ENCODE assay signal across 8 cellular contexts in genomic region chr14:52791204-52792096, GRCh38. TPM values are rescaled to one million over a fixed set of nuclear protein-coding genes. Genes with fewer than 3 reads are reported as not detected.
A peak's percentile ranks its signal among the peaks of the same experiment; 100 is the strongest.
DNase-seq lines count a peak whose midpoint lies in the region; ATAC-seq and TF ChIP-seq lines count a peak whose summit lies in the region.

Gene GNPNAT1, minus strand, starts transcription at chr14:52791607. Its CDS starts 6,957 bp downstream, at chr14:52784650.

- POLR2A ChIA-PET in Panc1 (lab: Charles Lee), result no interaction called here

- peak within 1 kb of the TSS; percentile 70 to 83 for H3K4me3 ChIP-seq in Panc1 (ENCODE audit: low read depth in 2 of 2, low read length in 2 of 2)
- peak within 1 kb of the TSS; percentile 68 to 71 for H3K4me3 ChIP-seq in esophagus (ENCODE audit: low read depth in 1 of 2, low read length in 2 of 2)
- H3K4me3 ChIP-seq in mucosa of stomach (ENCODE audit: low read length), result peak within 1 kb of the TSS; percentile 64

- DNase-seq in DMS153 treated with DMSO at 0.1 percent for 48 hours (lab: John Stamatoyannopoulos, UW; ENCODE audit: unreplicated experiment) (peak; percentile 58), KBM-7 (peak; percentile 95), Panc1 (ENCODE audit: low read depth, low spot score) (peak; percentile 54)
- peak; percentile 87 for DNase-seq in activated T-cell treated with anti-CD3 and anti-CD28 coated beads, Interleukin-2, amount 50 U/mL, for 4 hours
- DNase-seq in stimulated activated CD8-positive, alpha-beta memory T cell treated with anti-CD3 and anti-CD28 coated beads, Interleukin-4, amount 100 ng/mL, for 48 hours, result peak; percentile 83

- CTCF ChIA-PET in Panc1 (lab: Charles Lee), result no interaction called here

- intact Hi-C loops in Panc1 (cut with micrococcal nuclease; ENCODE audit: unreplicated experiment), result no loop called here

- ATAC-seq in GM21717 (IDR thresholded peaks at IDR 0.05; ENCODE audit: unreplicated experiment) (peak; percentile 88), Panc1 (peak; percentile 98)
- ATAC-seq in activated T-cell treated with anti-CD3 and anti-CD28 coated beads, Interleukin-2, amount 50 U/mL, for 4 hours, result peak; percentile 91 to 95

- in situ Hi-C loops in KBM-7 (cut with MboI; ENCODE audit: low pct_unique_long_range_greater_than_20kb, low sequenced_read_pairs) (no loop called here), Panc1 (cut with HindIII; ENCODE audit: low pct_unique_long_range_greater_than_20kb, low sequenced_read_pairs) (no loop called here)

- H3K4me1 Mint-ChIP-seq in activated T-cell treated with anti-CD3 and anti-CD28 coated beads, Interleukin-2, amount 50 U/mL, for 4 hours (ENCODE audit: low read depth), result peaks cover 35% of the 10 kb centered on the region

- H3K27me3 ChIP-seq in Panc1 (ENCODE audit: control insufficient read depth, insufficient read depth, low read length), result no peaks in the 10 kb centered on the region
- no peaks in the 10 kb centered on the region for H3K27me3 ChIP-seq in esophagus (ENCODE audit: control insufficient read depth in 1 of 2, insufficient read depth in 2 of 2, low read length in 2 of 2)
- H3K27me3 ChIP-seq in mucosa of stomach (ENCODE audit: control insufficient read depth, insufficient read depth, low read length), result no peaks in the 10 kb centered on the region

- WGBS in esophagus, 2 donors, result 2% methylated on average over 40 to 75 of the region's 75 CpGs

- H3K9me3 Mint-ChIP-seq in activated T-cell treated with anti-CD3 and anti-CD28 coated beads, Interleukin-2, amount 50 U/mL, for 4 hours, result no peaks in the 10 kb centered on the region

- H3K36me3 ChIP-seq in Panc1 (ENCODE audit: control insufficient read depth, insufficient read depth, low read length) (peaks cover 6% of the 10 kb centered on the region; the same call in 1 of the 2 replicates), esophagus (ENCODE audit: control insufficient read depth in 2 of 2, insufficient read depth in 2 of 2, low read length in 1 of 2) (no peaks in the 10 kb centered on the region), mucosa of stomach (ENCODE audit: control insufficient read depth, insufficient read depth, low read length) (no peaks in the 10 kb centered on the region)

- H3K4me1 ChIP-seq in Panc1 (ENCODE audit: control insufficient read depth, insufficient read depth, low read length), result peaks cover 5% of the 10 kb centered on the region
- H3K4me1 ChIP-seq in esophagus (ENCODE audit: control insufficient read depth in 2 of 2, insufficient read depth in 2 of 2, low read length in 1 of 2), result peaks cover 0 to 4% of the 10 kb centered on the region in 2 donors
- peaks cover 6% of the 10 kb centered on the region for H3K4me1 ChIP-seq in mucosa of stomach (ENCODE audit: control insufficient read depth, insufficient read depth, low read length)

- no peaks in the 10 kb centered on the region for H3K27me3 Mint-ChIP-seq in activated T-cell treated with anti-CD3 and anti-CD28 coated beads, Interleukin-2, amount 50 U/mL, for 4 hours (ENCODE audit: low read depth)

- peak within 1 kb of the TSS; percentile 91 for H3K27ac ChIP-seq in Panc1 (ENCODE audit: low read length)
- H3K27ac ChIP-seq in esophagus (ENCODE audit: low read depth in 2 of 2, low read length in 1 of 2), result peak within 1 kb of the TSS; percentile 89 to 95

- H3K9me3 ChIP-seq in Panc1 (ENCODE audit: control insufficient read depth, insufficient read depth, low read depth, low read length), result no peaks in the 10 kb centered on the region
- no peaks in the 10 kb centered on the region for H3K9me3 ChIP-seq in esophagus (ENCODE audit: control insufficient read depth in 2 of 2, insufficient read depth in 1 of 2, low read depth in 1 of 2, low read length in 1 of 2)
- no peaks in the 10 kb centered on the region for H3K9me3 ChIP-seq in mucosa of stomach (ENCODE audit: control insufficient read depth, low read length)

- peak within 1 kb of the TSS; percentile 72 for H3K9ac ChIP-seq in mucosa of stomach (ENCODE audit: low read length)

- H3K4me3 Mint-ChIP-seq in activated T-cell treated with anti-CD3 and anti-CD28 coated beads, Interleukin-2, amount 50 U/mL, for 4 hours, result peak within 1 kb of the TSS; percentile 92

- BruUV-seq in Panc1 (replicated peaks; lab: Mats Ljungman, UMichigan), result no TSS peak

- TF ChIP-seq CTCF in Panc1 (IDR thresholded peaks at IDR 0.05), result no peak

- H3K36me3 Mint-ChIP-seq in activated T-cell treated with anti-CD3 and anti-CD28 coated beads, Interleukin-2, amount 50 U/mL, for 4 hours (ENCODE audit: insufficient read depth), result peaks cover under 1% of the 10 kb centered on the region

RNA-seq across cellular contexts. Expression of gene GNPNAT1, which starts in this region (rescaled TPM):
- 22.2 TPM for total RNA-seq in Panc1 (2021; ENCODE audit: unreplicated experiment)
- polyA plus RNA-seq in Panc1 (2012; ENCODE audit: insufficient read length), result 12.6 TPM
- total RNA-seq in activated T-cell treated with anti-CD3 and anti-CD28 coated beads, Interleukin-2, amount 50 U/mL, for 4 hours, result 10 to 100 TPM; 32.3 to 37.4 (median 32.5) TPM
- polyA plus RNA-seq in esophagus, result 1 to 10 TPM; 4.8 to 8.3 TPM

Comparison
In these comparisons a context has a peak if more than half of its experiments do, and no peak if none do; other contexts are left out.
1. Peak in every context shown above with its lines: DNase-seq, ATAC-seq, H3K4me3 ChIP-seq and H3K27ac ChIP-seq.